1 cellular context compared by ENCODE assay signal in the genomic region with DNA sequence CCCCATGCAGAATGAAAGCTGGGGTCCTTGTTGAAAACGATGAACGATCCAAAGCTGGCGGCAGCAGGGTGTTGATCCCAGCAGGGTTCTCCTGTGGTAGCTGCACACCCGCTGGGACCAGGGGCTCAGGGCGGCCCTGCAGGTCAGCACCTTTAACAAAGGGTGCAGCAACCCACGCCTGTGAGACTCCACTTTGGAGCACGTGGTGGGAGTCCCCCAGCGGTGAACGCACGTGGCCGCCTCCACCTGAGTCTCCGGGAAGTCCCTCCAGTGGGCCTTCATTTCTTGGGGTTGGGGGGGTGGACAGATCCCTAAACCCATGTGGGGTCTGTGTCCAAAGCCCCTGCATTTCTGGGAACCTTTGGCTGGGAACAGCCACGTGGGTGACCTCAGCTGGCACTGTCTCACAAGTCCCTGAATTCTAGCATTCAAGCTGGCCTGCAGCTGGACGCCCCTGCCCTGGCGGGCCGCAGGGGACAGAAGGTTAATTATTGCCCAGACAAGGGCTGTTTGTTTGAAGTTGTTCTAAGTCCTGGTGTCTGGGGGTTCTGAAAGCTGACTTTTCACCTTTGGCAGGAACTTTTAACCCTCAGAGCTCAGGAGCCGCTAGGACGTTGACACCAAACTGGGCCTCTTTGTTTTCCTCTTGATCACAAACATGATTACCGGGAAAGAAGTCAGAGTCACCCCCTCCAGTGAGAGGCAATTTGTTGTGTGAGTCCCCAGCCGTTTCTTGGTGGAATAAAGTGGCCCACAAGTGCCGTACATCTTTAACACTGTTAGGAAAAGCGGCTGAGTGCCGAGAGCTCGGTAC.
TF ChIP-seq lines count a peak whose summit lies in the region.

No MANE protein-coding gene starts in this region.

TF ChIP-seq in HepG2, 621 proteins besides CTCF, POLR2A, EP300 and RAD21 (continued from another document and continues in another):
- TF ChIP-seq, protein P1, sequence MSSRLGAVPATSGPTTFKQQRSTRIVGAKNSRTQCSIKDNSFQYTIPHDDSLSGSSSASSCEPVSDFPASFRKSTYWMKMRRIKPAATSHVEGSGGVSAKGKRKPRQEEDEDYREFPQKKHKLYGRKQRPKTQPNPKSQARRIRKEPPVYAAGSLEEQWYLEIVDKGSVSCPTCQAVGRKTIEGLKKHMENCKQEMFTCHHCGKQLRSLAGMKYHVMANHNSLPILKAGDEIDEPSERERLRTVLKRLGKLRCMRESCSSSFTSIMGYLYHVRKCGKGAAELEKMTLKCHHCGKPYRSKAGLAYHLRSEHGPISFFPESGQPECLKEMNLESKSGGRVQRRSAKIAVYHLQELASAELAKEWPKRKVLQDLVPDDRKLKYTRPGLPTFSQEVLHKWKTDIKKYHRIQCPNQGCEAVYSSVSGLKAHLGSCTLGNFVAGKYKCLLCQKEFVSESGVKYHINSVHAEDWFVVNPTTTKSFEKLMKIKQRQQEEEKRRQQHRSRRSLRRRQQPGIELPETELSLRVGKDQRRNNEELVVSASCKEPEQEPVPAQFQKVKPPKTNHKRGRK (CRISPR knock-in tag; IDR thresholded peaks at IDR 0.05), result no peak
- TF ChIP-seq ZNF138 (CRISPR knock-in tag; IDR thresholded peaks at IDR 0.05; ENCODE audit: low read depth) (peak; percentile 51; the same call in 1 of the 2 replicates), NKX3-1 (CRISPR knock-in tag; IDR thresholded peaks at IDR 0.05) (no peak; the same call in 1 of the 2 replicates), HNRNPUL1 (IDR thresholded peaks at IDR 0.05; ENCODE audit: low read depth, low read length) (no peak), ZNF264 (CRISPR knock-in tag; IDR thresholded peaks at IDR 0.05) (0 out of 2 replicates have a peak, but pooled peaks have one; percentile 57), KLF9 (CRISPR knock-in tag; IDR thresholded peaks at IDR 0.05; ENCODE audit: low read depth) (no peak), SPEN (CRISPR knock-in tag; IDR thresholded peaks at IDR 0.05; ENCODE audit: low read depth) (peak; percentile 88), PCBP1 (IDR thresholded peaks at IDR 0.05; ENCODE audit: borderline replicate concordance, low read depth, low read length) (0 out of 2 replicates have a peak, but pooled peaks have one; percentile 3), FIP1L1 (IDR thresholded peaks at IDR 0.05; ENCODE audit: borderline replicate concordance, insufficient read depth, low read depth, low read length) (no peak), HMG20A (CRISPR knock-in tag; IDR thresholded peaks at IDR 0.05; ENCODE audit: borderline replicate concordance) (peak; percentile 83; the same call in 1 of the 2 replicates), ZNF816 (CRISPR knock-in tag; IDR thresholded peaks at IDR 0.05; ENCODE audit: borderline replicate concordance) (peak; percentile 60; the same call in 1 of the 2 replicates), MTF2 (CRISPR knock-in tag; IDR thresholded peaks at IDR 0.05; ENCODE audit: borderline replicate concordance) (no peak), YEATS4 (CRISPR knock-in tag; IDR thresholded peaks at IDR 0.05; ENCODE audit: borderline replicate concordance) (peak; percentile 88), FOXM1 (CRISPR knock-in tag; IDR thresholded peaks at IDR 0.05) (no peak), TCF7 (IDR thresholded peaks at IDR 0.05; ENCODE audit: low read depth) (peak; percentile 92), ARNT (IDR thresholded peaks at IDR 0.05) (no peak), ZNF136 (CRISPR knock-in tag; IDR thresholded peaks at IDR 0.05; ENCODE audit: low read depth) (peak; percentile 98), ZNF260 (CRISPR knock-in tag; IDR thresholded peaks at IDR 0.05; ENCODE audit: borderline replicate concordance, low read depth) (no peak), RBAK (CRISPR knock-in tag; IDR thresholded peaks at IDR 0.05) (peak; percentile 85), CREM (IDR thresholded peaks at IDR 0.05) (peak; percentile 93), CREM (CRISPR knock-in tag; IDR thresholded peaks at IDR 0.05) (no peak), CBX1 (IDR thresholded peaks at IDR 0.05; ENCODE audit: low read depth) (no peak), HDAC1 (CRISPR knock-in tag; IDR thresholded peaks at IDR 0.05) (peak; percentile 83), ZNF792 (CRISPR knock-in tag; IDR thresholded peaks at IDR 0.05) (peak; percentile 51; the same call in 1 of the 2 replicates), SKI (IDR thresholded peaks at IDR 0.05; ENCODE audit: partially characterized antibody) (peak; percentile 99), ZNF781 (CRISPR knock-in tag; IDR thresholded peaks at IDR 0.05; ENCODE audit: borderline replicate concordance, not compliant biosample characterization) (peak; percentile 74), HNF4A (CRISPR knock-in tag; IDR thresholded peaks at IDR 0.05) (peak; percentile 95), SIX4 (CRISPR knock-in tag; IDR thresholded peaks at IDR 0.05) (0 out of 2 replicates have a peak, but pooled peaks have one; percentile 62), ZNF678 (CRISPR knock-in tag; IDR thresholded peaks at IDR 0.05) (no peak), BHLHE40 (IDR thresholded peaks at IDR 0.05; ENCODE audit: low read length) (0 out of 2 replicates have a peak, but pooled peaks have one; percentile 2), HOXA3 (CRISPR knock-in tag; IDR thresholded peaks at IDR 0.05) (peak; percentile 89), KAT8 (CRISPR knock-in tag; IDR thresholded peaks at IDR 0.05) (peak; percentile 56; the same call in 1 of the 2 replicates), ZNF143 (CRISPR knock-in tag; IDR thresholded peaks at IDR 0.05) (no peak), RFX5 (IDR thresholded peaks at IDR 0.05; ENCODE audit: low read depth, low read length) (0 out of 2 replicates have a peak, but pooled peaks have one; percentile 34)
- TF ChIP-seq, protein P2, sequence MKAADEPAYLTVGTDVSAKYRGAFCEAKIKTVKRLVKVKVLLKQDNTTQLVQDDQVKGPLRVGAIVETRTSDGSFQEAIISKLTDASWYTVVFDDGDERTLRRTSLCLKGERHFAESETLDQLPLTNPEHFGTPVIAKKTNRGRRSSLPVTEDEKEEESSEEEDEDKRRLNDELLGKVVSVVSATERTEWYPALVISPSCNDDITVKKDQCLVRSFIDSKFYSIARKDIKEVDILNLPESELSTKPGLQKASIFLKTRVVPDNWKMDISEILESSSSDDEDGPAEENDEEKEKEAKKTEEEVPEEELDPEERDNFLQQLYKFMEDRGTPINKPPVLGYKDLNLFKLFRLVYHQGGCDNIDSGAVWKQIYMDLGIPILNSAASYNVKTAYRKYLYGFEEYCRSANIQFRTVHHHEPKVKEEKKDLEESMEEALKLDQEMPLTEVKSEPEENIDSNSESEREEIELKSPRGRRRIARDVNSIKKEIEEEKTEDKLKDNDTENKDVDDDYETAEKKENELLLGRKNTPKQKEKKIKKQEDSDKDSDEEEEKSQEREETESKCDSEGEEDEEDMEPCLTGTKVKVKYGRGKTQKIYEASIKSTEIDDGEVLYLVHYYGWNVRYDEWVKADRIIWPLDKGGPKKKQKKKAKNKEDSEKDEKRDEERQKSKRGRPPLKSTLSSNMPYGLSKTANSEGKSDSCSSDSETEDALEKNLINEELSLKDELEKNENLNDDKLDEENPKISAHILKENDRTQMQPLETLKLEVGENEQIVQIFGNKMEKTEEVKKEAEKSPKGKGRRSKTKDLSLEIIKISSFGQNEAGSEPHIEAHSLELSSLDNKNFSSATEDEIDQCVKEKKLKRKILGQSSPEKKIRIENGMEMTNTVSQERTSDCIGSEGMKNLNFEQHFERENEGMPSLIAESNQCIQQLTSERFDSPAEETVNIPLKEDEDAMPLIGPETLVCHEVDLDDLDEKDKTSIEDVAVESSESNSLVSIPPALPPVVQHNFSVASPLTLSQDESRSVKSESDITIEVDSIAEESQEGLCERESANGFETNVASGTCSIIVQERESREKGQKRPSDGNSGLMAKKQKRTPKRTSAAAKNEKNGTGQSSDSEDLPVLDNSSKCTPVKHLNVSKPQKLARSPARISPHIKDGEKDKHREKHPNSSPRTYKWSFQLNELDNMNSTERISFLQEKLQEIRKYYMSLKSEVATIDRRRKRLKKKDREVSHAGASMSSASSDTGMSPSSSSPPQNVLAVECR (CRISPR knock-in tag; IDR thresholded peaks at IDR 0.05; ENCODE audit: borderline replicate concordance), result peak; percentile 78; the same call in 1 of the 2 replicates
- TF ChIP-seq, protein P3, sequence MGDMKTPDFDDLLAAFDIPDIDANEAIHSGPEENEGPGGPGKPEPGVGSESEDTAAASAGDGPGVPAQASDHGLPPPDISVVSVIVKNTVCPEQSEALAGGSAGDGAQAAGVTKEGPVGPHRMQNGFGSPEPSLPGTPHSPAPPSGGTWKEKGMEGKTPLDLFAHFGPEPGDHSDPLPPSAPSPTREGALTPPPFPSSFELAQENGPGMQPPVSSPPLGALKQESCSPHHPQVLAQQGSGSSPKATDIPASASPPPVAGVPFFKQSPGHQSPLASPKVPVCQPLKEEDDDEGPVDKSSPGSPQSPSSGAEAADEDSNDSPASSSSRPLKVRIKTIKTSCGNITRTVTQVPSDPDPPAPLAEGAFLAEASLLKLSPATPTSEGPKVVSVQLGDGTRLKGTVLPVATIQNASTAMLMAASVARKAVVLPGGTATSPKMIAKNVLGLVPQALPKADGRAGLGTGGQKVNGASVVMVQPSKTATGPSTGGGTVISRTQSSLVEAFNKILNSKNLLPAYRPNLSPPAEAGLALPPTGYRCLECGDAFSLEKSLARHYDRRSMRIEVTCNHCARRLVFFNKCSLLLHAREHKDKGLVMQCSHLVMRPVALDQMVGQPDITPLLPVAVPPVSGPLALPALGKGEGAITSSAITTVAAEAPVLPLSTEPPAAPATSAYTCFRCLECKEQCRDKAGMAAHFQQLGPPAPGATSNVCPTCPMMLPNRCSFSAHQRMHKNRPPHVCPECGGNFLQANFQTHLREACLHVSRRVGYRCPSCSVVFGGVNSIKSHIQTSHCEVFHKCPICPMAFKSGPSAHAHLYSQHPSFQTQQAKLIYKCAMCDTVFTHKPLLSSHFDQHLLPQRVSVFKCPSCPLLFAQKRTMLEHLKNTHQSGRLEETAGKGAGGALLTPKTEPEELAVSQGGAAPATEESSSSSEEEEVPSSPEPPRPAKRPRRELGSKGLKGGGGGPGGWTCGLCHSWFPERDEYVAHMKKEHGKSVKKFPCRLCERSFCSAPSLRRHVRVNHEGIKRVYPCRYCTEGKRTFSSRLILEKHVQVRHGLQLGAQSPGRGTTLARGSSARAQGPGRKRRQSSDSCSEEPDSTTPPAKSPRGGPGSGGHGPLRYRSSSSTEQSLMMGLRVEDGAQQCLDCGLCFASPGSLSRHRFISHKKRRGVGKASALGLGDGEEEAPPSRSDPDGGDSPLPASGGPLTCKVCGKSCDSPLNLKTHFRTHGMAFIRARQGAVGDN (CRISPR knock-in tag; IDR thresholded peaks at IDR 0.05), result peak; percentile 100
- TF ChIP-seq, protein P4, sequence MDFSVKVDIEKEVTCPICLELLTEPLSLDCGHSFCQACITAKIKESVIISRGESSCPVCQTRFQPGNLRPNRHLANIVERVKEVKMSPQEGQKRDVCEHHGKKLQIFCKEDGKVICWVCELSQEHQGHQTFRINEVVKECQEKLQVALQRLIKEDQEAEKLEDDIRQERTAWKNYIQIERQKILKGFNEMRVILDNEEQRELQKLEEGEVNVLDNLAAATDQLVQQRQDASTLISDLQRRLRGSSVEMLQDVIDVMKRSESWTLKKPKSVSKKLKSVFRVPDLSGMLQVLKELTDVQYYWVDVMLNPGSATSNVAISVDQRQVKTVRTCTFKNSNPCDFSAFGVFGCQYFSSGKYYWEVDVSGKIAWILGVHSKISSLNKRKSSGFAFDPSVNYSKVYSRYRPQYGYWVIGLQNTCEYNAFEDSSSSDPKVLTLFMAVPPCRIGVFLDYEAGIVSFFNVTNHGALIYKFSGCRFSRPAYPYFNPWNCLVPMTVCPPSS (IDR thresholded peaks at IDR 0.05), result no peak
- TF ChIP-seq, protein P5, sequence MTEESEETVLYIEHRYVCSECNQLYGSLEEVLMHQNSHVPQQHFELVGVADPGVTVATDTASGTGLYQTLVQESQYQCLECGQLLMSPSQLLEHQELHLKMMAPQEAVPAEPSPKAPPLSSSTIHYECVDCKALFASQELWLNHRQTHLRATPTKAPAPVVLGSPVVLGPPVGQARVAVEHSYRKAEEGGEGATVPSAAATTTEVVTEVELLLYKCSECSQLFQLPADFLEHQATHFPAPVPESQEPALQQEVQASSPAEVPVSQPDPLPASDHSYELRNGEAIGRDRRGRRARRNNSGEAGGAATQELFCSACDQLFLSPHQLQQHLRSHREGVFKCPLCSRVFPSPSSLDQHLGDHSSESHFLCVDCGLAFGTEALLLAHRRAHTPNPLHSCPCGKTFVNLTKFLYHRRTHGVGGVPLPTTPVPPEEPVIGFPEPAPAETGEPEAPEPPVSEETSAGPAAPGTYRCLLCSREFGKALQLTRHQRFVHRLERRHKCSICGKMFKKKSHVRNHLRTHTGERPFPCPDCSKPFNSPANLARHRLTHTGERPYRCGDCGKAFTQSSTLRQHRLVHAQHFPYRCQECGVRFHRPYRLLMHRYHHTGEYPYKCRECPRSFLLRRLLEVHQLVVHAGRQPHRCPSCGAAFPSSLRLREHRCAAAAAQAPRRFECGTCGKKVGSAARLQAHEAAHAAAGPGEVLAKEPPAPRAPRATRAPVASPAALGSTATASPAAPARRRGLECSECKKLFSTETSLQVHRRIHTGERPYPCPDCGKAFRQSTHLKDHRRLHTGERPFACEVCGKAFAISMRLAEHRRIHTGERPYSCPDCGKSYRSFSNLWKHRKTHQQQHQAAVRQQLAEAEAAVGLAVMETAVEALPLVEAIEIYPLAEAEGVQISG (CRISPR knock-in tag; IDR thresholded peaks at IDR 0.05), result peak; percentile 72
- TF ChIP-seq, protein P6, sequence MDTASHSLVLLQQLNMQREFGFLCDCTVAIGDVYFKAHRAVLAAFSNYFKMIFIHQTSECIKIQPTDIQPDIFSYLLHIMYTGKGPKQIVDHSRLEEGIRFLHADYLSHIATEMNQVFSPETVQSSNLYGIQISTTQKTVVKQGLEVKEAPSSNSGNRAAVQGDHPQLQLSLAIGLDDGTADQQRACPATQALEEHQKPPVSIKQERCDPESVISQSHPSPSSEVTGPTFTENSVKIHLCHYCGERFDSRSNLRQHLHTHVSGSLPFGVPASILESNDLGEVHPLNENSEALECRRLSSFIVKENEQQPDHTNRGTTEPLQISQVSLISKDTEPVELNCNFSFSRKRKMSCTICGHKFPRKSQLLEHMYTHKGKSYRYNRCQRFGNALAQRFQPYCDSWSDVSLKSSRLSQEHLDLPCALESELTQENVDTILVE (CRISPR knock-in tag; IDR thresholded peaks at IDR 0.05), result peak; percentile 14; the same call in 1 of the 2 replicates
